Comparison of ENCODE assay signal across 8 cellular contexts in the genomic region with DNA sequence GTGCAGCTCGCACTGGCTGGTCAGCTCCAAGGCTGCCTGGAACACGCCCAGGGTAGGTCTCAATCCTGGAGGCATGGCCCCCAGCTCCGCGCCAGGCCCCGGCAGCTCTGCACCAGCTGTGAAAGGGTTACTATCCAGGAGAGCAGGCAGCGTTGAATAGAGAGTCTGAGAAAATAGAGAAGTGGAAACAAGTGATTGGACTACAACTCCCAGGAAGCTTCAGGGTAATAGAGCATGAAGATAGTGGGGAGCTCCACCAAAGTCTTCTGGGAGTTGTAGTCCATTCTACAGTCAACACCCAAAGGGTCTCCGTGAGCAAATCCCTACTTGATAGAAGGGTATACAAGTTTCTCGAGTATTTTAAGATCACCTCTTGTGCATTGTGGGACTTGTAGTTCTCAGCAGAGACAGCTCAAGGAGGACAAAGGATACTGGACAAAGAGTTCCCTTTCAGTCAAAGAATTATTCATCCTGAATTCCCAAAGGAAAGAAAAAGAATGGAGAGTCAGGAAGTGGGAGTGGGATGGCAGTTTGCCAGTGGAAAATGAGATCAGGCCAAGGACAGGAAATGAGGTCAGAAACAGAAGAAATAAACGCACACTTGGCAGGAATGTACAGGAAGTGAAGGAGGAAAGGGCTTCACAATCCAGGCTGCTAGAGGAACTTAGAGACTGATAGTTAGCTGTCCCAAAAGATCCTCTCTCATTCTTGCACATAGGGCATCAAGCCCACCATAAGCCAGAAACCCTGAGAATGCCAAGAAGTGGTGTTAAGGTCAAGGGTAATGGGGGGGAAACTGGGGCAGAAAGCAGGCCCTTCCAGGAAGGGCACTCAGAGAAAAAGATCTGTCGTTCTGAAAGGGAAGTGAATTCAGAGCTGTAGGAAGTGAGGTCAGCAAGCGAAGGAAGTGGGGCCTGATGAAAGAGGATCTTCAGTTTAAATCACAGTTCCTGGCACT. TPM values are rescaled to one million over a fixed set of nuclear protein-coding genes. Genes with fewer than 3 reads are reported as not detected.
DNase-seq lines count a peak whose midpoint lies in the region; ATAC-seq and TF ChIP-seq lines count a peak whose summit lies in the region.

No MANE protein-coding gene starts in this region.

- ATAC-seq in activated T-cell treated with anti-CD3 and anti-CD28 coated beads, Interleukin-2, amount 50 U/mL, for 72 hours (replicated peaks in 1 of 2): peak; percentile 33 to 47
- ATAC-seq in foreskin keratinocyte: peak; percentile 15

- peaks cover 39% of the 10 kb centered on the region for H3K4me1 Mint-ChIP-seq in activated T-cell treated with anti-CD3 and anti-CD28 coated beads, Interleukin-2, amount 50 U/mL, for 72 hours (ENCODE audit: low read depth)

- H3K27ac ChIP-seq in foreskin keratinocyte: peak overlapping the region; percentile 47

- H3K27me3 Mint-ChIP-seq in activated T-cell treated with anti-CD3 and anti-CD28 coated beads, Interleukin-2, amount 50 U/mL, for 72 hours (ENCODE audit: low read depth): no peaks in the 10 kb centered on the region

- no peaks in the 10 kb centered on the region for H3K27me3 ChIP-seq in foreskin keratinocyte

- no peak for TF ChIP-seq CTCF in foreskin keratinocyte (conservative IDR thresholded peaks at IDR 0.05)

- DNase-seq in stimulated activated naive CD4-positive, alpha-beta T cell (lab: John Stamatoyannopoulos, UW): peak; percentile 15 to 81 (median 44)
- no peak for DNase-seq in stimulated activated naive CD4-positive, alpha-beta T cell treated with Interleukin-2 at 50 U/mL for 16 hours (lab: John Stamatoyannopoulos, UW)
- DNase-seq in NCI-H446 treated with DMSO at 0.1 percent for 48 hours (lab: John Stamatoyannopoulos, UW) (peak; percentile 53), foreskin keratinocyte (peak; percentile 74 to 86), non-pigmented ciliary epithelial cell (ENCODE audit: low read depth) (peak; percentile 41), GOT3 (lab: John Stamatoyannopoulos, UW) (no peak)
- peak; percentile 31 to 40 for DNase-seq in activated T-cell treated with anti-CD3 and anti-CD28 coated beads, Interleukin-2, amount 50 U/mL, for 72 hours
- DNase-seq in stimulated activated CD4-positive, alpha-beta T cell treated with anti-CD3 and anti-CD28 coated beads, Interleukin-15, amount 100 ng/mL, for 24 hours: no peak

- H3K27ac Mint-ChIP-seq in activated T-cell treated with anti-CD3 and anti-CD28 coated beads, Interleukin-2, amount 50 U/mL, for 72 hours: peak overlapping the region; percentile 84

- peak overlapping the region; percentile 59 to 68 for H3K4me3 Mint-ChIP-seq in activated T-cell treated with anti-CD3 and anti-CD28 coated beads, Interleukin-2, amount 50 U/mL, for 72 hours

- H3K9me3 Mint-ChIP-seq in activated T-cell treated with anti-CD3 and anti-CD28 coated beads, Interleukin-2, amount 50 U/mL, for 72 hours: peaks cover 7 to 11% of the 10 kb centered on the region in 2 donors

- peaks cover 3% of the 10 kb centered on the region for H3K4me1 ChIP-seq in foreskin keratinocyte

- peaks cover 15 to 20% of the 10 kb centered on the region in 2 donors for H3K36me3 Mint-ChIP-seq in activated T-cell treated with anti-CD3 and anti-CD28 coated beads, Interleukin-2, amount 50 U/mL, for 72 hours (ENCODE audit: insufficient read depth in 2 of 2)

RNA-seq across cellular contexts. Expression of a gene that starts 5.5 kb away (rescaled TPM):
- total RNA-seq in activated T-cell treated with anti-CD3 and anti-CD28 coated beads, Interleukin-2, amount 50 U/mL, for 72 hours: under 1 TPM; 0.69 to 0.89 TPM
- total RNA-seq in foreskin keratinocyte: 1.5 and 2.1 TPM in 2 replicates
- 2.6 and 3.8 TPM in 2 replicates for polyA plus RNA-seq in foreskin keratinocyte

RNA-seq across cellular contexts. Expression of a gene that starts 15.3 kb away (rescaled TPM):
- total RNA-seq in activated T-cell treated with anti-CD3 and anti-CD28 coated beads, Interleukin-2, amount 50 U/mL, for 72 hours: under 1 TPM; 0.53 to 0.86 TPM
- total RNA-seq in foreskin keratinocyte: 11.3 and 12.6 TPM in 2 replicates
- polyA plus RNA-seq in foreskin keratinocyte: 16.0 and 18.4 TPM in 2 replicates

RNA-seq across cellular contexts. Expression of a gene that starts 21.6 kb away (rescaled TPM):
- under 1 TPM; 0.14 to 0.32 TPM for total RNA-seq in activated T-cell treated with anti-CD3 and anti-CD28 coated beads, Interleukin-2, amount 50 U/mL, for 72 hours
- total RNA-seq in foreskin keratinocyte: 0.28 and 0.58 TPM in 2 replicates
- 0.07 and 0.18 TPM in 2 replicates for polyA plus RNA-seq in foreskin keratinocyte

RNA-seq across cellular contexts. Expression of a gene that starts 27.4 kb away (rescaled TPM):
- total RNA-seq in activated T-cell treated with anti-CD3 and anti-CD28 coated beads, Interleukin-2, amount 50 U/mL, for 72 hours: under 1 TPM; 0.29 to 0.32 TPM
- 8.0 and 8.2 TPM in 2 replicates for total RNA-seq in foreskin keratinocyte
- polyA plus RNA-seq in foreskin keratinocyte: 3.9 and 4.0 TPM in 2 replicates

RNA-seq across cellular contexts. Expression of a gene that starts 29.3 kb away (rescaled TPM):
- not detected for total RNA-seq in activated T-cell treated with anti-CD3 and anti-CD28 coated beads, Interleukin-2, amount 50 U/mL, for 72 hours
- 3.6 and 3.7 TPM in 2 replicates for total RNA-seq in foreskin keratinocyte
- polyA plus RNA-seq in foreskin keratinocyte: 1.4 and 2.4 TPM in 2 replicates

Comparison
In these comparisons a context has a peak if more than half of its experiments do, and no peak if none do; other contexts are left out.
1. DNase-seq: peak in stimulated activated naive CD4-positive, alpha-beta T cell (6 of 6), NCI-H446 treated with DMSO at 0.1 percent for 48 hours (single experiment), activated T-cell treated with anti-CD3 and anti-CD28 coated beads, Interleukin-2, amount 50 U/mL, for 72 hours (2 of 2), foreskin keratinocyte (2 of 2) and non-pigmented ciliary epithelial cell (single experiment); none in stimulated activated naive CD4-positive, alpha-beta T cell treated with Interleukin-2 at 50 U/mL for 16 hours (single experiment), GOT3 (single experiment) and stimulated activated CD4-positive, alpha-beta T cell treated with anti-CD3 and anti-CD28 coated beads, Interleukin-15, amount 100 ng/mL, for 24 hours (single experiment).